8 cellular contexts compared by ENCODE assay signal in the genomic region with DNA sequence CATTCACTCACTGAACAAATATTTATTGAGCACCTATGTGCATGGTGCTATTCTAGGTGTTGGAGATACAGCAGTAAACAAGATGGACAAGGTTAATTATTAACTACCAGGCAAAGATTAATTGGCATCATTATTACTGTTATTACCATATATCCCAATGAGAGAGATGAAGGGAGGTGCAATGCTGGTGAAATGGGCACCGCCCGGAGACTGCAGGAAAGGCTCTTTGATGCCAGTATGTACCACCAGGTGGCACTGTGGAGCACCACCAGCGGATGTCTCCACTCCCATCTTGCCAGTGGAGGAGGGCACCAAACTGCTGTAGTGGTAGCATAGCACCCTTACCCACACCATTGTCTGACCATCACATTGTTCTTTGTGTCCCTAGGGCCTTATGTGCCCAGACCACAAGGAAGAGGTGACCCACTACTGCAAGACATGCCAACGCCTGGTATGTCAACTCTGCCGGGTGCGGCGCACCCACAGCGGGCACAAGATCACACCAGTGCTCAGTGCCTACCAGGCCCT. TPM values are rescaled to one million over a fixed set of nuclear protein-coding genes. Genes with fewer than 3 reads are reported as not detected.
DNase-seq lines count a peak whose midpoint lies in the region; ATAC-seq and TF ChIP-seq lines count a peak whose summit lies in the region.
"Had no signal": no experiment of that assay in that cellular context is flagged by ENCODE, and none has a peak within 500 bp of the region (broad histone marks: within the 10 kb centered on the region; RNA-seq: fewer than 3 reads in every experiment).

No MANE protein-coding gene starts in this region.

- peaks cover 9% of the 10 kb centered on the region for H3K36me3 Mint-ChIP-seq in T-helper 17 cell (ENCODE audit: low read depth)

- H3K9me3 ChIP-seq in T-helper 17 cell (ENCODE audit: control insufficient read depth, low read length, poor library complexity, severe bottlenecking) (no peaks in the 10 kb centered on the region), heart right ventricle (no peaks in the 10 kb centered on the region)

- H3K4me3 ChIP-seq in heart right ventricle: no peak overlapping the region
- no peak overlapping the region for H3K4me3 ChIP-seq in retinal pigment epithelial cell (ENCODE audit: low read length)

- H3K27me3 ChIP-seq in heart right ventricle: peaks cover 7 to 28% (median 19%) of the 10 kb centered on the region in 7 donors

- in situ Hi-C loops in GM13976 (cut with MboI; ENCODE audit: low sequenced_read_pairs, unreplicated experiment): no loop called here

- peaks cover 37% of the 10 kb centered on the region for H3K4me1 Mint-ChIP-seq in T-helper 17 cell

- H3K4me1 ChIP-seq in heart right ventricle: peaks cover 5 to 46% (median 24%) of the 10 kb centered on the region in 9 donors

- H3K36me3 ChIP-seq in heart right ventricle: peaks cover 0 to 3% (median 0%) of the 10 kb centered on the region in 9 donors

- H3K27ac ChIP-seq in heart right ventricle: no peak overlapping the region

- 61 to 62% methylated on average over 8 of the region's 8 CpGs for WGBS in heart right ventricle, 2 donors

- DNase-seq in GM13976 (ENCODE audit: low spot score) (peak; percentile 91), NCI-H1930 (lab: John Stamatoyannopoulos, UW) (peak; percentile 17 to 74), T-helper 17 cell (peak; percentile 67 to 81 (median 69)), amniotic epithelial cell (ENCODE audit: low read depth) (peak; percentile 52), heart right ventricle (peak; percentile 79 to 84), retinal pigment epithelial cell (ENCODE audit: low read depth) (no peak)

- TF ChIP-seq CTCF in GM13976 (IDR thresholded peaks at IDR 0.05; ENCODE audit: borderline replicate concordance, control extremely low read depth, extremely low read depth, insufficient read depth, missing control alignments) (peak; percentile 75), heart right ventricle (IDR thresholded peaks at IDR 0.05) (peak; percentile 86 to 97 (median 93)), retinal pigment epithelial cell (conservative IDR thresholded peaks at IDR 0.05; ENCODE audit: low read depth, low read length) (peak; percentile 94)

- H3K27ac Mint-ChIP-seq in T-helper 17 cell: peak overlapping the region; percentile 98
- H3K27ac Mint-ChIP-seq: stimulated activated naive CD8-positive, alpha-beta T cell treated with anti-CD3 and anti-CD28 coated beads, Interleukin-15, Interleukin-2, amounts not matched to agents 100 ng/mL and 50 ng/mL, for 24 hours had no signal

- H3K27me3 Mint-ChIP-seq in T-helper 17 cell: no peaks in the 10 kb centered on the region
- H3K27me3 Mint-ChIP-seq: stimulated activated naive CD8-positive, alpha-beta T cell treated with anti-CD3 and anti-CD28 coated beads, Interleukin-15, Interleukin-2, amounts not matched to agents 100 ng/mL and 50 ng/mL, for 24 hours had no signal

- peak; percentile 40 for ATAC-seq in T-helper 17 cell
- ATAC-seq in heart right ventricle: peak; percentile 36 to 50 (median 44)
- no peak for ATAC-seq in GM21528 (IDR thresholded peaks at IDR 0.05; ENCODE audit: low FRiP score, unreplicated experiment)

- H3K4me3 Mint-ChIP-seq in T-helper 17 cell: peak overlapping the region; percentile 43
- H3K4me3 Mint-ChIP-seq: stimulated activated naive CD8-positive, alpha-beta T cell treated with anti-CD3 and anti-CD28 coated beads, Interleukin-15, Interleukin-2, amounts not matched to agents 100 ng/mL and 50 ng/mL, for 24 hours had no signal

- intact Hi-C loops in heart right ventricle (cut with DNase I): loop anchor here in 6 of 10 donors (1.0 to 10.0 kb wide), 5 partner anchors 46 to 51 kb away; no protein-coding TSS in a partner anchor

RNA-seq across cellular contexts. Expression of gene TRIM46, which starts 3.0 kb away (rescaled TPM):
- total RNA-seq in T-helper 17 cell: 10 to 100 TPM in 1 of 2 donors, 1 to 10 TPM in 1; 9.8 to 12.7 TPM
- under 1 TPM in 2 of 10 donors, not detected in 8; 0.10 to 0.35 TPM for total RNA-seq in heart right ventricle
- under 1 TPM; 0.04 to 0.07 TPM for polyA plus RNA-seq in heart right ventricle

RNA-seq across cellular contexts. Expression of gene KRTCAP2, which starts 3.5 kb away (rescaled TPM):
- 100 to 1,000 TPM; 110 to 127 TPM for total RNA-seq in T-helper 17 cell
- total RNA-seq in heart right ventricle: 100 to 1,000 TPM in 9 of 10 donors, 10 to 100 TPM in 1; 96.1 to 173 (median 114) TPM
- 100 to 1,000 TPM; 302 to 355 TPM for polyA plus RNA-seq in heart right ventricle

RNA-seq across cellular contexts. Expression of gene THBS3, which starts 31.1 kb away (rescaled TPM):
- total RNA-seq in T-helper 17 cell: 10 to 100 TPM; 34.6 to 38.4 TPM
- total RNA-seq in heart right ventricle: 1 to 10 TPM; 3.8 to 8.8 (median 6.4) TPM
- polyA plus RNA-seq in heart right ventricle: 10 to 100 TPM in 1 of 2 donors, 1 to 10 TPM in 1; 4.9 to 23.5 TPM

RNA-seq across cellular contexts. Expression of gene MTX1, which starts 31.9 kb away (rescaled TPM):
- total RNA-seq in T-helper 17 cell (10 to 100 TPM; 20.7 to 28.5 TPM), heart right ventricle (10 to 100 TPM; 13.1 to 25.8 (median 17.1) TPM)
- polyA plus RNA-seq in heart right ventricle: 10 to 100 TPM; 33.9 to 49.7 TPM

RNA-seq across cellular contexts. Expression of gene DPM3, which starts 36.3 kb away (rescaled TPM):
- 10 to 100 TPM; 32.1 to 36.0 TPM for total RNA-seq in T-helper 17 cell
- 10 to 100 TPM; 48.2 to 70.9 (median 53.4) TPM for total RNA-seq in heart right ventricle
- 100 to 1,000 TPM; 144 to 304 TPM for polyA plus RNA-seq in heart right ventricle

Comparison
In these comparisons a context has a peak if more than half of its experiments do, and no peak if none do; other contexts are left out.
1. RNA of gene TRIM46, which starts 3.0 kb away (total RNA-seq): 9.8 to 12.7 TPM in T-helper 17 cell; 0.10 to 0.35 TPM in heart right ventricle; every median in the first group is over 4 times any median in the second.
2. Peak in every context shown above with its lines, with median percentiles within 50 percentile points of each other: CTCF ChIP-seq.